22 cellular contexts compared by ENCODE assay signal in genomic region chr6:16823700-16824352, GRCh38.
DNase-seq lines count a peak whose midpoint lies in the region; ATAC-seq, FAIRE-seq and TF ChIP-seq lines count a peak whose summit lies in the region.
"Had no signal": no experiment of that assay in that cellular context is flagged by ENCODE, and none has a peak within 500 bp of the region (broad histone marks: within the 10 kb centered on the region; RNA-seq: fewer than 3 reads in every experiment).

No MANE protein-coding gene starts in this region.

- no peak for FAIRE-seq in K562 (lab: Jason Lieb, UNC)
- FAIRE-seq: A549, GM12892, H54 had no signal

- intact Hi-C loops in K562 (cut with micrococcal nuclease), result no loop called here
- intact Hi-C loops in activated CD8-positive, alpha-beta T cell treated with anti-CD3 and anti-CD28 coated beads for 36 hours (cut with micrococcal nuclease), result no loop called here

- no peak overlapping the region for H3K27ac Mint-ChIP-seq in activated CD8-positive, alpha-beta T cell treated with anti-CD3 and anti-CD28 coated beads for 36 hours
- H3K27ac Mint-ChIP-seq: CD4-positive, alpha-beta memory T cell; GM23338 had no signal

- H3K4me3 Mint-ChIP-seq in activated CD8-positive, alpha-beta T cell treated with anti-CD3 and anti-CD28 coated beads for 36 hours, result no peak overlapping the region
- H3K4me3 Mint-ChIP-seq: CD4-positive, alpha-beta memory T cell; GM23338 had no signal

- no peaks in the 10 kb centered on the region for H3K79me2 ChIP-seq in K562 (ENCODE audit: control insufficient read depth, insufficient read depth, low read length)

- no peak for TF ChIP-seq RAD21 in K562 (CRISPR knock-in tag; conservative IDR thresholded peaks at IDR 0.05 in 1 of 2, IDR thresholded peaks at IDR 0.05 in 1 of 2)
- no peak for TF ChIP-seq RAD21 in liver (IDR thresholded peaks at IDR 0.05)

- 0% methylated on average over 2 of the region's 2 CpGs for WGBS in K562 (ENCODE audit: insufficient coverage, low coverage, missing lambda C conversion rate)
- 43% methylated on average over 2 of the region's 2 CpGs for WGBS in liver

- no peak for TF ChIP-seq CTCF in HEK293 (tag by site-specific recombination; IDR thresholded peaks at IDR 0.05)
- no peak for TF ChIP-seq CTCF in K562 (IDR thresholded peaks at IDR 0.05 in 2 of 3, conservative IDR thresholded peaks at IDR 0.05 in 1 of 3; ENCODE audit: insufficient read depth in 2 of 3, low read depth in 1 of 3, low read length in 3 of 3)
- TF ChIP-seq CTCF in liver (IDR thresholded peaks at IDR 0.05; ENCODE audit: low read depth, low read length, missing input control), result no peak
- no peak for TF ChIP-seq CTCF in activated CD8-positive, alpha-beta T cell treated with anti-CD3 and anti-CD28 coated beads for 36 hours (IDR thresholded peaks at IDR 0.05)

- no peak for TF ChIP-seq EP300 in K562 (IDR thresholded peaks at IDR 0.05; ENCODE audit: low read length)

- H3K4me1 ChIP-seq in HEK293 (ENCODE audit: control insufficient read depth, insufficient read depth, low read length) (peaks cover 6% of the 10 kb centered on the region; the same call in 1 of the 2 replicates), K562 (replicated peaks in 1 of 2; ENCODE audit: control insufficient read depth in 2 of 2, insufficient read depth in 2 of 2, low read length in 2 of 2) (no peaks in the 10 kb centered on the region), liver (ENCODE audit: control insufficient read depth in 4 of 4, insufficient read depth in 4 of 4, low read length in 3 of 4) (peaks cover 7 to 44% (median 33%) of the 10 kb centered on the region in 4 donors)
- H3K4me1 ChIP-seq: BE2C, HAP-1 had no signal

- H3K36me3 ChIP-seq in HEK293 (ENCODE audit: control insufficient read depth in 2 of 2, insufficient read depth in 1 of 2, low read length in 2 of 2) (no peaks in the 10 kb centered on the region), K562 (ENCODE audit: control insufficient read depth, insufficient read depth, low read length) (no peaks in the 10 kb centered on the region), liver (ENCODE audit: control insufficient read depth in 4 of 4, insufficient read depth in 3 of 4, low read depth in 1 of 4, low read length in 3 of 4) (no peaks in the 10 kb centered on the region)
- H3K36me3 ChIP-seq: BE2C, HAP-1 had no signal

- in situ Hi-C loops in K562 (cut with MboI), result no loop called here

- H3K9ac ChIP-seq in K562 (ENCODE audit: insufficient read depth in 1 of 2, low read depth in 2 of 2, low read length in 2 of 2), result no peak overlapping the region
- H3K9ac ChIP-seq in liver (ENCODE audit: low read depth in 1 of 2, low read length in 2 of 2), result no peak overlapping the region

- POLR2A ChIA-PET in HEK293 (lab: Yijun Ruan, JAX) (interaction anchor here (0.5 kb wide), 1 partner anchor 1500 kb away, joined by 4 read pairs; no protein-coding TSS in a partner anchor), K562 (lab: Yijun Ruan, JAX) (interaction anchor here (0.5 to 1.1 kb wide), 4 partner anchors 13 to 1412 kb away, joined by 3 read pairs; no protein-coding TSS in a partner anchor)
- POLR2A ChIA-PET in activated CD8-positive, alpha-beta T cell treated with anti-CD3 and anti-CD28 coated beads for 36 hours (lab: Charles Lee), result no interaction called here

- DNase-seq in K562 (ENCODE audit: extremely low read depth in 1 of 4, low spot score in 3 of 4) (no peak), NCI-H524 treated with DMSO at 0.1 percent for 48 hours (lab: John Stamatoyannopoulos, UW) (no peak)
- DNase-seq in activated CD8-positive, alpha-beta T cell treated with anti-CD3 and anti-CD28 coated beads for 36 hours, result no peak
- DNase-seq: 8988T; ACHN; AML-193; BE2C; C1 segment of cervical spinal cord; Calu3; CD4-positive, alpha-beta memory T cell; COR-L47; DMS53; DMS79 treated with DMSO at 0.1 percent for 48 hours; GF-D8 had no signal

- H3K9me3 ChIP-seq in HEK293 (ENCODE audit: control insufficient read depth, insufficient read depth, low read depth, low read length) (no peaks in the 10 kb centered on the region), K562 (replicated peaks; ENCODE audit: control insufficient read depth, insufficient read depth, low read depth, low read length) (no peaks in the 10 kb centered on the region), liver (ENCODE audit: control insufficient read depth in 4 of 4, low read length in 3 of 4) (no peaks in the 10 kb centered on the region)
- H3K9me3 ChIP-seq: A549, BE2C, HAP-1 had no signal

- H3K9me1 ChIP-seq in K562 (ENCODE audit: control insufficient read depth, insufficient read depth, low read length), result no peaks in the 10 kb centered on the region

- H3K4me1 Mint-ChIP-seq in activated CD8-positive, alpha-beta T cell treated with anti-CD3 and anti-CD28 coated beads for 36 hours (ENCODE audit: low read depth), result peaks cover 24% of the 10 kb centered on the region

- H3K27me3 Mint-ChIP-seq in activated CD8-positive, alpha-beta T cell treated with anti-CD3 and anti-CD28 coated beads for 36 hours, result peaks cover 20% of the 10 kb centered on the region

- no peaks in the 10 kb centered on the region for H3K36me3 Mint-ChIP-seq in activated CD8-positive, alpha-beta T cell treated with anti-CD3 and anti-CD28 coated beads for 36 hours (ENCODE audit: low read depth)
- H3K36me3 Mint-ChIP-seq: CD4-positive, alpha-beta memory T cell had no signal

- no peaks in the 10 kb centered on the region for H3K9me3 Mint-ChIP-seq in activated CD8-positive, alpha-beta T cell treated with anti-CD3 and anti-CD28 coated beads for 36 hours
- H3K9me3 Mint-ChIP-seq: CD4-positive, alpha-beta memory T cell; GM23338 had no signal

- no TSS peak for BruUV-seq in K562 (replicated peaks; lab: Mats Ljungman, UMichigan)

- H3K4me2 ChIP-seq in K562 (ENCODE audit: insufficient read depth, low read length), result no peak overlapping the region
- H3K4me2 ChIP-seq: A549, GM23338 had no signal

- no peak overlapping the region for H3K27ac ChIP-seq in HEK293 (ENCODE audit: extremely low read depth, low read depth, low read length)
- H3K27ac ChIP-seq in K562 (ENCODE audit: extremely low read depth, low read depth, low read length), result no peak overlapping the region
- no peak overlapping the region for H3K27ac ChIP-seq in liver (ENCODE audit: low read depth in 1 of 2, low read length in 2 of 2)
- H3K27ac ChIP-seq: A549 had no signal

- no peaks in the 10 kb centered on the region for H4K20me1 ChIP-seq in K562 (replicated peaks; ENCODE audit: control insufficient read depth, insufficient read depth, low read length)

- H3K4me3 ChIP-seq in HEK293 (ENCODE audit: low read depth, low read length) (no peak overlapping the region), K562 (no peak overlapping the region), liver (ENCODE audit: low read depth in 1 of 3, low read length in 3 of 3) (no peak overlapping the region)
- H3K4me3 ChIP-seq: A549, GM23338, HAP-1 had no signal

- ATAC-seq in K562, result no peak
- ATAC-seq in GM21423 (IDR thresholded peaks at IDR 0.05; ENCODE audit: unreplicated experiment), result no peak
- ATAC-seq in activated CD8-positive, alpha-beta T cell treated with anti-CD3 and anti-CD28 coated beads for 36 hours, result no peak
- ATAC-seq: A549 had no signal

- H3K27me3 ChIP-seq in K562 (ENCODE audit: control insufficient read depth in 2 of 2, insufficient read depth in 2 of 2, low read length in 2 of 2) (peaks cover 0 to 5% of the 10 kb centered on the region in 2 experiments; a peak in 3 of 5 replicates), liver (ENCODE audit: control insufficient read depth in 4 of 4, insufficient read depth in 4 of 4, low read length in 3 of 4) (no peaks in the 10 kb centered on the region)
- H3K27me3 ChIP-seq: BE2C had no signal

- no peak for TF ChIP-seq POLR2A in K562 (conservative IDR thresholded peaks at IDR 0.05)

- CTCF ChIA-PET in HEK293 (lab: Yijun Ruan, JAX), result no interaction called here
- CTCF ChIA-PET in K562 (lab: Yijun Ruan, JAX; ENCODE audit: low intra/inter-chr PET ratio), result no interaction called here
- CTCF ChIA-PET in activated CD8-positive, alpha-beta T cell treated with anti-CD3 and anti-CD28 coated beads for 36 hours (lab: Charles Lee), result no interaction called here

- no peak overlapping the region for H2AFZ ChIP-seq in K562 (ENCODE audit: low read depth, low read length)

TF ChIP-seq in HEK293, 187 proteins besides CTCF, POLR2A, EP300 and RAD21:
- TF ChIP-seq ZSCAN30 (tag by site-specific recombination; IDR thresholded peaks at IDR 0.05) (0 out of 2 replicates have a peak, but pooled peaks have one; percentile 4), ZNF645 (tag by site-specific recombination; IDR thresholded peaks at IDR 0.05) (no peak)

TF ChIP-seq in K562, 482 proteins besides CTCF, POLR2A, EP300 and RAD21 (continues in another document):
- TF ChIP-seq FOXA1 (IDR thresholded peaks at IDR 0.05; ENCODE audit: borderline replicate concordance), result no peak
- TF ChIP-seq ZBTB1 (CRISPR knock-in tag; IDR thresholded peaks at IDR 0.05; ENCODE audit: borderline replicate concordance, low read depth), result no peak
- no peak for TF ChIP-seq SAFB2 (IDR thresholded peaks at IDR 0.05; ENCODE audit: borderline replicate concordance, low read depth, low read length, severe bottlenecking)

TF ChIP-seq in liver, 16 proteins besides CTCF, POLR2A, EP300 and RAD21 (continues in another document):
- TF ChIP-seq YY1 (IDR thresholded peaks at IDR 0.05) (no peak), FOXA1 (IDR thresholded peaks at IDR 0.05) (no peak), NR2F2 (IDR thresholded peaks at IDR 0.05) (no peak), JUND (IDR thresholded peaks at IDR 0.05) (peak in 1 of 2 donors; percentile 8), ATF3 (IDR thresholded peaks at IDR 0.05) (no peak), MAX (IDR thresholded peaks at IDR 0.05) (no peak), GABPA (IDR thresholded peaks at IDR 0.05 in 1 of 2, conservative IDR thresholded peaks at IDR 0.05 in 1 of 2) (no peak), TAF1 (conservative IDR thresholded peaks at IDR 0.05) (no peak), EGR1 (IDR thresholded peaks at IDR 0.05; ENCODE audit: low read depth in 2 of 2) (no peak), HNF4G (IDR thresholded peaks at IDR 0.05) (peak; percentile 44)
